ENCODE assay signal across 1 cellular context in the genomic region with DNA sequence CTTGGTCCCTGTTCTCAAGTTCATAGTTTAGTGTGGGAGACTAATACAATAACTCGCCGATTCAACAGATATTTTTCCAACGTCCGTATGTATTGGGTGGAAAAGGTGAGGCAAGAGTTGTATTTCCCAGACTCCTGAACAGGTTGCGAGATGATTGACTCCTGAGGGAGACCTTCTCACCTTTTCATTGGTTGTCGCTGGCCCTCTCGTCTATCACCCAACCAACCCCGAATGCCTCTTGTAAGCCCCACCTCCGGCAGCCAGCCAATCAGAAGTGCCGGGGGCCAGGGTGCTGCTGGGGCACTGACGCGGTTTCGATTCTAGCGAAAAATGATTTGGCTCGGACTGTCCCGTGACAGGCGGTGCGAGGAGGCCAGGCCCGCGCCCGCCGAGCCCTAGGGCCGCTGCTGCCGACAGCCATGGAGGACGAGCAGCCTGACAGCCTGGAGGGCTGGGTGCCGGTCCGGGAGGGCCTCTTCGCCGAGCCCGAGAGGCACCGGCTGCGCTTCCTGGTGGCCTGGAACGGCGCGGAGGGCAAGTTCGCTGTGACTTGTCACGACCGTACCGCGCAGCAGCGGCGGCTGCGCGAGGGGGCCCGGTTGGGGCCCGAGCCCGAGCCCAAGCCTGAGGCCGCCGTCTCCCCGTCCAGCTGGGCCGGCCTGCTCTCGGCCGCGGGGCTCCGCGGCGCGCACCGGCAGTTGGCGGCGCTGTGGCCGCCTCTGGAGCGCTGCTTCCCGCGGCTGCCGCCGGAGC.
TF ChIP-seq lines count a peak whose summit lies in the region.

A gene with protein sequence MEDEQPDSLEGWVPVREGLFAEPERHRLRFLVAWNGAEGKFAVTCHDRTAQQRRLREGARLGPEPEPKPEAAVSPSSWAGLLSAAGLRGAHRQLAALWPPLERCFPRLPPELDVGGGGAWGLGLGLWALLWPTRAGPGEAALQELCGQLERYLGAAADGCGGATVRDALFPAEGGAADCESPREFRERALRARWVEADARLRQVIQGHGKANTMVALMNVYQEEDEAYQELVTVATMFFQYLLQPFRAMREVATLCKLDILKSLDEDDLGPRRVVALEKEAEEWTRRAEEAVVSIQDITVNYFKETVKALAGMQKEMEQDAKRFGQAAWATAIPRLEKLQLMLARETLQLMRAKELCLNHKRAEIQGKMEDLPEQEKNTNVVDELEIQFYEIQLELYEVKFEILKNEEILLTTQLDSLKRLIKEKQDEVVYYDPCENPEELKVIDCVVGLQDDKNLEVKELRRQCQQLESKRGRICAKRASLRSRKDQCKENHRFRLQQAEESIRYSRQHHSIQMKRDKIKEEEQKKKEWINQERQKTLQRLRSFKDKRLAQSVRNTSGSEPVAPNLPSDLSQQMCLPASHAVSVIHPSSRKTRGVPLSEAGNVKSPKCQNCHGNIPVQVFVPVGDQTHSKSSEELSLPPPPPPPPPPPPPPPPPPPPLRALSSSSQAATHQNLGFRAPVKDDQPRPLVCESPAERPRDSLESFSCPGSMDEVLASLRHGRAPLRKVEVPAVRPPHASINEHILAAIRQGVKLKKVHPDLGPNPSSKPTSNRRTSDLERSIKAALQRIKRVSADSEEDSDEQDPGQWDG (plus strand): TSS at position 321 of the 753 bp plus-strand sequence. CDS start 99 bp downstream, at position 420.

TF ChIP-seq in K562, 482 proteins besides CTCF, POLR2A, EP300 and RAD21 (continued from another document and continues in another):
- TF ChIP-seq, protein P1, sequence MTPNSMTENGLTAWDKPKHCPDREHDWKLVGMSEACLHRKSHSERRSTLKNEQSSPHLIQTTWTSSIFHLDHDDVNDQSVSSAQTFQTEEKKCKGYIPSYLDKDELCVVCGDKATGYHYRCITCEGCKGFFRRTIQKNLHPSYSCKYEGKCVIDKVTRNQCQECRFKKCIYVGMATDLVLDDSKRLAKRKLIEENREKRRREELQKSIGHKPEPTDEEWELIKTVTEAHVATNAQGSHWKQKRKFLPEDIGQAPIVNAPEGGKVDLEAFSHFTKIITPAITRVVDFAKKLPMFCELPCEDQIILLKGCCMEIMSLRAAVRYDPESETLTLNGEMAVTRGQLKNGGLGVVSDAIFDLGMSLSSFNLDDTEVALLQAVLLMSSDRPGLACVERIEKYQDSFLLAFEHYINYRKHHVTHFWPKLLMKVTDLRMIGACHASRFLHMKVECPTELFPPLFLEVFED (CRISPR knock-in tag; conservative IDR thresholded peaks at IDR 0.05): no peak
- TF ChIP-seq GABPB2 (CRISPR knock-in tag; conservative IDR thresholded peaks at IDR 0.05): no peak
- TF ChIP-seq TBL1XR1 (IDR thresholded peaks at IDR 0.05; ENCODE audit: low read length in 2 of 2): no peak; a peak in 1 of 4 replicates
- TF ChIP-seq ZFP36 (IDR thresholded peaks at IDR 0.05; ENCODE audit: low read depth, low read length, partially characterized antibody): no peak
- no peak for TF ChIP-seq ZNF311 (CRISPR knock-in tag; IDR thresholded peaks at IDR 0.05)
- TF ChIP-seq TCF3 (CRISPR knock-in tag; IDR thresholded peaks at IDR 0.05): no peak
- no peak for TF ChIP-seq SRSF7 (optimal IDR thresholded peaks at IDR 0.05; ENCODE audit: low read depth, low read length)
- TF ChIP-seq, protein P2, sequence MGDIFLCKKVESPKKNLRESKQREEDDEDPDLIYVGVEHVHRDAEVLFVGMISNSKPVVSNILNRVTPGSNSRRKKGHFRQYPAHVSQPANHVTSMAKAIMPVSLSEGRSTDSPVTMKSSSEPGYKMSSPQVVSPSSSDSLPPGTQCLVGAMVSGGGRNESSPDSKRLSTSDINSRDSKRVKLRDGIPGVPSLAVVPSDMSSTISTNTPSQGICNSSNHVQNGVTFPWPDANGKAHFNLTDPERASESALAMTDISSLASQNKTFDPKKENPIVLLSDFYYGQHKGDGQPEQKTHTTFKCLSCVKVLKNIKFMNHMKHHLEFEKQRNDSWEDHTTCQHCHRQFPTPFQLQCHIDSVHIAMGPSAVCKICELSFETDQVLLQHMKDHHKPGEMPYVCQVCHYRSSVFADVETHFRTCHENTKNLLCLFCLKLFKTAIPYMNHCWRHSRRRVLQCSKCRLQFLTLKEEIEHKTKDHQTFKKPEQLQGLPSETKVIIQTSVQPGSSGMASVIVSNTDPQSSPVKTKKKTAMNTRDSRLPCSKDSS (IDR thresholded peaks at IDR 0.05; ENCODE audit: low read depth, partially characterized antibody): no peak
- TF ChIP-seq FOXP1 (CRISPR knock-in tag; IDR thresholded peaks at IDR 0.05): peak; percentile 48; the same call in 1 of the 2 replicates
- TF ChIP-seq HDAC6 (IDR thresholded peaks at IDR 0.05; ENCODE audit: low read depth, low read length): no peak
- TF ChIP-seq SNRNP70 (optimal IDR thresholded peaks at IDR 0.05; ENCODE audit: low read depth, low read length): no peak
- TF ChIP-seq, protein P3, sequence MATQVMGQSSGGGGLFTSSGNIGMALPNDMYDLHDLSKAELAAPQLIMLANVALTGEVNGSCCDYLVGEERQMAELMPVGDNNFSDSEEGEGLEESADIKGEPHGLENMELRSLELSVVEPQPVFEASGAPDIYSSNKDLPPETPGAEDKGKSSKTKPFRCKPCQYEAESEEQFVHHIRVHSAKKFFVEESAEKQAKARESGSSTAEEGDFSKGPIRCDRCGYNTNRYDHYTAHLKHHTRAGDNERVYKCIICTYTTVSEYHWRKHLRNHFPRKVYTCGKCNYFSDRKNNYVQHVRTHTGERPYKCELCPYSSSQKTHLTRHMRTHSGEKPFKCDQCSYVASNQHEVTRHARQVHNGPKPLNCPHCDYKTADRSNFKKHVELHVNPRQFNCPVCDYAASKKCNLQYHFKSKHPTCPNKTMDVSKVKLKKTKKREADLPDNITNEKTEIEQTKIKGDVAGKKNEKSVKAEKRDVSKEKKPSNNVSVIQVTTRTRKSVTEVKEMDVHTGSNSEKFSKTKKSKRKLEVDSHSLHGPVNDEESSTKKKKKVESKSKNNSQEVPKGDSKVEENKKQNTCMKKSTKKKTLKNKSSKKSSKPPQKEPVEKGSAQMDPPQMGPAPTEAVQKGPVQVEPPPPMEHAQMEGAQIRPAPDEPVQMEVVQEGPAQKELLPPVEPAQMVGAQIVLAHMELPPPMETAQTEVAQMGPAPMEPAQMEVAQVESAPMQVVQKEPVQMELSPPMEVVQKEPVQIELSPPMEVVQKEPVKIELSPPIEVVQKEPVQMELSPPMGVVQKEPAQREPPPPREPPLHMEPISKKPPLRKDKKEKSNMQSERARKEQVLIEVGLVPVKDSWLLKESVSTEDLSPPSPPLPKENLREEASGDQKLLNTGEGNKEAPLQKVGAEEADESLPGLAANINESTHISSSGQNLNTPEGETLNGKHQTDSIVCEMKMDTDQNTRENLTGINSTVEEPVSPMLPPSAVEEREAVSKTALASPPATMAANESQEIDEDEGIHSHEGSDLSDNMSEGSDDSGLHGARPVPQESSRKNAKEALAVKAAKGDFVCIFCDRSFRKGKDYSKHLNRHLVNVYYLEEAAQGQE (CRISPR knock-in tag; IDR thresholded peaks at IDR 0.05; ENCODE audit: low read depth): peak; percentile 80
- no peak for TF ChIP-seq TAL1 (IDR thresholded peaks at IDR 0.05)
- no peak for TF ChIP-seq MAFF (IDR thresholded peaks at IDR 0.05; ENCODE audit: low read length)
- TF ChIP-seq, protein P4, sequence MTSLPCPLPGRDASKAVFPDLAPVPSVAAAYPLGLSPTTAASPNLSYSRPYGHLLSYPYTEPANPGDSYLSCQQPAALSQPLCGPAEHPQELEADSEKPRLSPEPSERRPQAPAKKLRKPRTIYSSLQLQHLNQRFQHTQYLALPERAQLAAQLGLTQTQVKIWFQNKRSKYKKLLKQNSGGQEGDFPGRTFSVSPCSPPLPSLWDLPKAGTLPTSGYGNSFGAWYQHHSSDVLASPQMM (CRISPR knock-in tag; IDR thresholded peaks at IDR 0.05): no peak
- peak; percentile 69 for TF ChIP-seq SP1 (CRISPR knock-in tag; IDR thresholded peaks at IDR 0.05)
- peak; percentile 44 for TF ChIP-seq GABPA (tag; conservative IDR thresholded peaks at IDR 0.05; ENCODE audit: low read depth)
- TF ChIP-seq, protein P5, sequence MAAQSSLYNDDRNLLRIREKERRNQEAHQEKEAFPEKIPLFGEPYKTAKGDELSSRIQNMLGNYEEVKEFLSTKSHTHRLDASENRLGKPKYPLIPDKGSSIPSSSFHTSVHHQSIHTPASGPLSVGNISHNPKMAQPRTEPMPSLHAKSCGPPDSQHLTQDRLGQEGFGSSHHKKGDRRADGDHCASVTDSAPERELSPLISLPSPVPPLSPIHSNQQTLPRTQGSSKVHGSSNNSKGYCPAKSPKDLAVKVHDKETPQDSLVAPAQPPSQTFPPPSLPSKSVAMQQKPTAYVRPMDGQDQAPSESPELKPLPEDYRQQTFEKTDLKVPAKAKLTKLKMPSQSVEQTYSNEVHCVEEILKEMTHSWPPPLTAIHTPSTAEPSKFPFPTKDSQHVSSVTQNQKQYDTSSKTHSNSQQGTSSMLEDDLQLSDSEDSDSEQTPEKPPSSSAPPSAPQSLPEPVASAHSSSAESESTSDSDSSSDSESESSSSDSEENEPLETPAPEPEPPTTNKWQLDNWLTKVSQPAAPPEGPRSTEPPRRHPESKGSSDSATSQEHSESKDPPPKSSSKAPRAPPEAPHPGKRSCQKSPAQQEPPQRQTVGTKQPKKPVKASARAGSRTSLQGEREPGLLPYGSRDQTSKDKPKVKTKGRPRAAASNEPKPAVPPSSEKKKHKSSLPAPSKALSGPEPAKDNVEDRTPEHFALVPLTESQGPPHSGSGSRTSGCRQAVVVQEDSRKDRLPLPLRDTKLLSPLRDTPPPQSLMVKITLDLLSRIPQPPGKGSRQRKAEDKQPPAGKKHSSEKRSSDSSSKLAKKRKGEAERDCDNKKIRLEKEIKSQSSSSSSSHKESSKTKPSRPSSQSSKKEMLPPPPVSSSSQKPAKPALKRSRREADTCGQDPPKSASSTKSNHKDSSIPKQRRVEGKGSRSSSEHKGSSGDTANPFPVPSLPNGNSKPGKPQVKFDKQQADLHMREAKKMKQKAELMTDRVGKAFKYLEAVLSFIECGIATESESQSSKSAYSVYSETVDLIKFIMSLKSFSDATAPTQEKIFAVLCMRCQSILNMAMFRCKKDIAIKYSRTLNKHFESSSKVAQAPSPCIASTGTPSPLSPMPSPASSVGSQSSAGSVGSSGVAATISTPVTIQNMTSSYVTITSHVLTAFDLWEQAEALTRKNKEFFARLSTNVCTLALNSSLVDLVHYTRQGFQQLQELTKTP (IDR thresholded peaks at IDR 0.05; ENCODE audit: low read depth in 1 of 2, partially characterized antibody in 2 of 2): no peak
- no peak for TF ChIP-seq ZNF232 (CRISPR knock-in tag; IDR thresholded peaks at IDR 0.05)
- peak; percentile 91 for TF ChIP-seq PHF8 (IDR thresholded peaks at IDR 0.05; ENCODE audit: borderline replicate concordance, low read length)
- TF ChIP-seq, protein P6, sequence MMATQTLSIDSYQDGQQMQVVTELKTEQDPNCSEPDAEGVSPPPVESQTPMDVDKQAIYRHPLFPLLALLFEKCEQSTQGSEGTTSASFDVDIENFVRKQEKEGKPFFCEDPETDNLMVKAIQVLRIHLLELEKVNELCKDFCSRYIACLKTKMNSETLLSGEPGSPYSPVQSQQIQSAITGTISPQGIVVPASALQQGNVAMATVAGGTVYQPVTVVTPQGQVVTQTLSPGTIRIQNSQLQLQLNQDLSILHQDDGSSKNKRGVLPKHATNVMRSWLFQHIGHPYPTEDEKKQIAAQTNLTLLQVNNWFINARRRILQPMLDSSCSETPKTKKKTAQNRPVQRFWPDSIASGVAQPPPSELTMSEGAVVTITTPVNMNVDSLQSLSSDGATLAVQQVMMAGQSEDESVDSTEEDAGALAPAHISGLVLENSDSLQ (IDR thresholded peaks at IDR 0.05): peak; percentile 99
- TF ChIP-seq, protein P7, sequence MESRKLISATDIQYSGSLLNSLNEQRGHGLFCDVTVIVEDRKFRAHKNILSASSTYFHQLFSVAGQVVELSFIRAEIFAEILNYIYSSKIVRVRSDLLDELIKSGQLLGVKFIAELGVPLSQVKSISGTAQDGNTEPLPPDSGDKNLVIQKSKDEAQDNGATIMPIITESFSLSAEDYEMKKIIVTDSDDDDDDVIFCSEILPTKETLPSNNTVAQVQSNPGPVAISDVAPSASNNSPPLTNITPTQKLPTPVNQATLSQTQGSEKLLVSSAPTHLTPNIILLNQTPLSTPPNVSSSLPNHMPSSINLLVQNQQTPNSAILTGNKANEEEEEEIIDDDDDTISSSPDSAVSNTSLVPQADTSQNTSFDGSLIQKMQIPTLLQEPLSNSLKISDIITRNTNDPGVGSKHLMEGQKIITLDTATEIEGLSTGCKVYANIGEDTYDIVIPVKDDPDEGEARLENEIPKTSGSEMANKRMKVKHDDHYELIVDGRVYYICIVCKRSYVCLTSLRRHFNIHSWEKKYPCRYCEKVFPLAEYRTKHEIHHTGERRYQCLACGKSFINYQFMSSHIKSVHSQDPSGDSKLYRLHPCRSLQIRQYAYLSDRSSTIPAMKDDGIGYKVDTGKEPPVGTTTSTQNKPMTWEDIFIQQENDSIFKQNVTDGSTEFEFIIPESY (CRISPR knock-in tag; IDR thresholded peaks at IDR 0.05): no peak
- 0 out of 4 replicates have a peak, but pooled peaks of 1 of the 2 experiments have one; percentile 56 for TF ChIP-seq FOXA3 (CRISPR knock-in tag; conservative IDR thresholded peaks at IDR 0.05 in 1 of 2, IDR thresholded peaks at IDR 0.05 in 1 of 2)
- TF ChIP-seq PHF20 (IDR thresholded peaks at IDR 0.05; ENCODE audit: partially characterized antibody): peak; percentile 63
- TF ChIP-seq RAD51 (IDR thresholded peaks at IDR 0.05; ENCODE audit: borderline replicate concordance, low read depth): peak; percentile 26; the same call in 1 of the 2 replicates
- TF ChIP-seq, protein P8, sequence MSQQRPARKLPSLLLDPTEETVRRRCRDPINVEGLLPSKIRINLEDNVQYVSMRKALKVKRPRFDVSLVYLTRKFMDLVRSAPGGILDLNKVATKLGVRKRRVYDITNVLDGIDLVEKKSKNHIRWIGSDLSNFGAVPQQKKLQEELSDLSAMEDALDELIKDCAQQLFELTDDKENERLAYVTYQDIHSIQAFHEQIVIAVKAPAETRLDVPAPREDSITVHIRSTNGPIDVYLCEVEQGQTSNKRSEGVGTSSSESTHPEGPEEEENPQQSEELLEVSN (IDR thresholded peaks at IDR 0.05; ENCODE audit: borderline replicate concordance in 1 of 2, extremely low read depth in 1 of 2, insufficient read depth in 1 of 2, insufficient read length in 1 of 2, low read depth in 1 of 2, low read length in 1 of 2, poor library complexity in 1 of 2, severe bottlenecking in 1 of 2): peak; percentile 37 to 43
